9 cellular contexts compared by ENCODE assay signal in the genomic region with DNA sequence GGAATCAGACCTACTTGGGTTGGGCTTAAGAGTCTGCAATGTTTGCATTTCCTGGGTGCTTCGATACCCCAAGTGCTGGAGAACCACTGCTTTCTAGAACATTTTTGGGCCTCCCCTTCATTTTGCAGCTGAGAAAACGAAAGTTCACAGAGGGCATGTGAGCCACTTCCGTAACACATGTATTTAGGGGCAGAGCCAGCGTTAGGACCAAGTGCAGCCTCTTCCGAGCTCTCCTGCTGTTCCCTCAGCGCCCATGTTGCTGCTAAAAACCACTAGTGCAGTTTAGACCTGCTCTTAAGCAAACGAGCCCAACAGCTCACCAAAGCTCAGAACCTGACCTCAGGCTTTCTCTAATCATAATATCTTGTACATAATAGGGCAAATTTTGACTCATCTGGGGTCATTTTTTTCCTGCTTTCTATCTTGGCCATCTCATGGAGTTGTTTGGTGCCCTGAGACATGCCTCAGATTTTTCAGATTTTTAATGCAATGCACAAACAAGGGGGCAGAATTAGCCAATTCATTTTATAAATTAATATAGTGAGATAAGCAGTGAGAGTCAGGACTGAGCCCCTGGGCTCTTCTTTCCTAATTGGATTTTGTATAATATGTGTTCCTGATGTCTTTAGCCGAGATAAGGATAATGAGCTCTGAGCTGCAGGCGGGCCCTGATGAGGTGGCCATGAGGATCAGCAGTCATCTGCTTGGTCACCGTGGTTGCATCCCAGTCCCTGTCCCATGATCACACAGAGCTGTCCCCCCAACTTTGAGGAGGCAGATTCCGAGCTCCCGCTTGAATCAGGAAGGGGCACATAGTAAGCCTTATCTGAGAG. TPM values are rescaled to one million over a fixed set of nuclear protein-coding genes. Genes with fewer than 3 reads are reported as not detected.
DNase-seq lines count a peak whose midpoint lies in the region; ATAC-seq and TF ChIP-seq lines count a peak whose summit lies in the region.
"Had no signal": no experiment of that assay in that cellular context is flagged by ENCODE, and none has a peak within 500 bp of the region (broad histone marks: within the 10 kb centered on the region; RNA-seq: fewer than 3 reads in every experiment).

No MANE protein-coding gene starts in this region.

- WGBS in endodermal cell (ENCODE audit: insufficient coverage in 1 of 2, insufficient read length in 1 of 2), 2 experiments, result 85% methylated on average over 10 to 12 of the region's 12 CpGs

- peak; percentile 94 for ATAC-seq in CD4-positive, alpha-beta T cell (ENCODE audit: poor library complexity)
- no peak for ATAC-seq in HG02970 (IDR thresholded peaks at IDR 0.05; ENCODE audit: low FRiP score, unreplicated experiment)
- ATAC-seq in GM21825 (IDR thresholded peaks at IDR 0.05; ENCODE audit: unreplicated experiment), result no peak

- H3K9ac ChIP-seq in endodermal cell (ENCODE audit: extremely low read depth, low read length, poor library complexity, severe bottlenecking), result no peak overlapping the region

- no peaks in the 10 kb centered on the region for H3K27me3 ChIP-seq in CD4-positive, alpha-beta T cell (ENCODE audit: control insufficient read depth, insufficient read depth, low read length)
- H3K27me3 ChIP-seq in endodermal cell (ENCODE audit: control insufficient read depth, insufficient read depth, low read length, poor library complexity, severe bottlenecking) (no peaks in the 10 kb centered on the region), H7 (ENCODE audit: control insufficient read depth, insufficient read depth, low read length) (no peaks in the 10 kb centered on the region)

- no peaks in the 10 kb centered on the region for H3K9me3 ChIP-seq in CD4-positive, alpha-beta T cell (ENCODE audit: control insufficient read depth, low read length)
- H3K9me3 ChIP-seq in endodermal cell (ENCODE audit: control insufficient read depth, low read length), result no peaks in the 10 kb centered on the region
- H3K9me3 ChIP-seq: prostate gland had no signal

- H3K36me3 ChIP-seq in endodermal cell (ENCODE audit: control insufficient read depth, insufficient read depth, low read length) (peaks cover 16% of the 10 kb centered on the region), H7 (replicated peaks; ENCODE audit: control insufficient read depth, insufficient read depth, low read length) (no peaks in the 10 kb centered on the region)
- H3K36me3 ChIP-seq: prostate gland had no signal

- H3K27ac ChIP-seq in CD4-positive, alpha-beta T cell (ENCODE audit: low read depth, low read length), result peak overlapping the region; percentile 21
- no peak overlapping the region for H3K27ac ChIP-seq in endodermal cell (ENCODE audit: low read depth, low read length)
- H3K27ac ChIP-seq: prostate gland had no signal

- TF ChIP-seq CTCF in CD4-positive, alpha-beta T cell (IDR thresholded peaks at IDR 0.05), result no peak
- TF ChIP-seq CTCF in mesothelial cell of epicardium (IDR thresholded peaks at IDR 0.05; ENCODE audit: unreplicated experiment) (no peak), endodermal cell (conservative IDR thresholded peaks at IDR 0.05) (no peak)

- POLR2A ChIA-PET in CD4-positive, alpha-beta T cell (lab: Charles Lee), result interaction anchor here (0.6 to 2.3 kb wide), 9 partner anchors 10 to 208 kb away, joined by 3 to 42 read pairs (median 6); partner anchors contain the start of genes BAG3, INPP5F and MCMBP

- intact Hi-C loops in CD4-positive, alpha-beta T cell (cut with DNase I, micrococcal nuclease), result loop anchor here in 1 of 2 experiments (1.0 kb wide), 1 partner anchor 12 kb away; no protein-coding TSS in a partner anchor

- H3K27me3 Mint-ChIP-seq in CD4-positive, alpha-beta T cell, result no peaks in the 10 kb centered on the region
- H3K27me3 Mint-ChIP-seq in activated naive CD4-positive, alpha-beta T cell treated with anti-CD3 and anti-CD28 coated beads, Interleukin-2, amount 50 U/mL, for 24 hours, result no peaks in the 10 kb centered on the region
- H3K27me3 Mint-ChIP-seq in mesothelial cell of epicardium (ENCODE audit: low read depth) (no peaks in the 10 kb centered on the region), endodermal cell (ENCODE audit: insufficient read depth) (peaks cover 32% of the 10 kb centered on the region)

- peaks cover 30% of the 10 kb centered on the region for H3K36me3 Mint-ChIP-seq in CD4-positive, alpha-beta T cell (ENCODE audit: low read depth)
- no peaks in the 10 kb centered on the region for H3K36me3 Mint-ChIP-seq in activated naive CD4-positive, alpha-beta T cell treated with anti-CD3 and anti-CD28 coated beads, Interleukin-2, amount 50 U/mL, for 24 hours
- H3K36me3 Mint-ChIP-seq in mesothelial cell of epicardium (peaks cover 8% of the 10 kb centered on the region), endodermal cell (ENCODE audit: low read depth) (peaks cover 17% of the 10 kb centered on the region)

- H3K27ac Mint-ChIP-seq in CD4-positive, alpha-beta T cell, result peak overlapping the region; percentile 91
- H3K27ac Mint-ChIP-seq in activated naive CD4-positive, alpha-beta T cell treated with anti-CD3 and anti-CD28 coated beads, Interleukin-2, amount 50 U/mL, for 24 hours, result peak overlapping the region; percentile 86
- H3K27ac Mint-ChIP-seq in mesothelial cell of epicardium, result peak overlapping the region; percentile 41
- no peak overlapping the region for H3K27ac Mint-ChIP-seq in endodermal cell

- H3K4me3 Mint-ChIP-seq in CD4-positive, alpha-beta T cell, result peak overlapping the region; percentile 77
- H3K4me3 Mint-ChIP-seq in activated naive CD4-positive, alpha-beta T cell treated with anti-CD3 and anti-CD28 coated beads, Interleukin-2, amount 50 U/mL, for 24 hours, result peak overlapping the region; percentile 63
- H3K4me3 Mint-ChIP-seq in mesothelial cell of epicardium (no peak overlapping the region), endodermal cell (no peak overlapping the region)

- peak in 9 of 10 experiments; percentile 18 to 37 (median 26) for DNase-seq in CD4-positive, alpha-beta T cell
- DNase-seq in NAMALWA (ENCODE audit: low spot score), result peak; percentile 27
- no peak for DNase-seq in mesothelial cell of epicardium (ENCODE audit: low spot score in 2 of 2, unreplicated experiment in 2 of 2)
- no peak for DNase-seq in endodermal cell
- no peak for DNase-seq in H7

- no peak overlapping the region for H3K4me3 ChIP-seq in endodermal cell (ENCODE audit: low read length)
- no peak overlapping the region for H3K4me3 ChIP-seq in H7 (ENCODE audit: insufficient read depth, low read depth, low read length)
- H3K4me3 ChIP-seq: prostate gland had no signal

- CTCF ChIA-PET in CD4-positive, alpha-beta T cell (lab: Charles Lee), result interaction anchor here (0.9 to 1.4 kb wide), 3 partner anchors 11 to 121 kb away, joined by 3 to 7 read pairs (median 4); partner anchors contain the start of gene RGS10

- peaks cover 76% of the 10 kb centered on the region for H3K4me1 Mint-ChIP-seq in CD4-positive, alpha-beta T cell (ENCODE audit: low read depth)
- peaks cover 80% of the 10 kb centered on the region for H3K4me1 Mint-ChIP-seq in activated naive CD4-positive, alpha-beta T cell treated with anti-CD3 and anti-CD28 coated beads, Interleukin-2, amount 50 U/mL, for 24 hours
- H3K4me1 Mint-ChIP-seq in mesothelial cell of epicardium (peaks cover 27% of the 10 kb centered on the region), endodermal cell (peaks cover 44% of the 10 kb centered on the region)

- peaks cover 25% of the 10 kb centered on the region for H3K4me1 ChIP-seq in endodermal cell (ENCODE audit: control insufficient read depth, insufficient read depth, low read length)

- H3K9me3 Mint-ChIP-seq in CD4-positive, alpha-beta T cell, result no peaks in the 10 kb centered on the region
- no peaks in the 10 kb centered on the region for H3K9me3 Mint-ChIP-seq in activated naive CD4-positive, alpha-beta T cell treated with anti-CD3 and anti-CD28 coated beads, Interleukin-2, amount 50 U/mL, for 24 hours
- H3K9me3 Mint-ChIP-seq in mesothelial cell of epicardium (no peaks in the 10 kb centered on the region), endodermal cell (peaks cover 2% of the 10 kb centered on the region)

RNA-seq across cellular contexts. Expression of gene BAG3, which starts 12.9 kb away (rescaled TPM):
- 10 to 100 TPM; 65.1 to 65.8 TPM for total RNA-seq in CD4-positive, alpha-beta T cell
- total RNA-seq in mesothelial cell of epicardium (22.2 to 23.3 TPM (median 23.0 TPM) in 3 replicates), endodermal cell (10 to 100 TPM; 13.4 to 19.5 TPM)
- polyA plus RNA-seq in endodermal cell (2013, experiment 1 of 2), result 22.3 TPM
- polyA plus RNA-seq in endodermal cell (2013, experiment 2 of 2), result 24.9 TPM
- 8.4 and 8.6 TPM in 2 replicates for total RNA-seq in H7 (2014; rRNA removed; shearing (Covaris generic))

Comparison
In these comparisons a context has a peak if more than half of its experiments do, and no peak if none do; other contexts are left out.
1. DNase-seq: peak in CD4-positive, alpha-beta T cell (9 of 10) and NAMALWA (single experiment); none in mesothelial cell of epicardium (0 of 2), endodermal cell (single experiment) and H7 (single experiment).
2. H3K4me3 Mint-ChIP-seq: peak in CD4-positive, alpha-beta T cell (single experiment) and activated naive CD4-positive, alpha-beta T cell treated with anti-CD3 and anti-CD28 coated beads, Interleukin-2, amount 50 U/mL, for 24 hours (single experiment); none in mesothelial cell of epicardium (single experiment) and endodermal cell (single experiment).